Comparison of ENCODE assay signal across 2 cellular contexts in the genomic region with DNA sequence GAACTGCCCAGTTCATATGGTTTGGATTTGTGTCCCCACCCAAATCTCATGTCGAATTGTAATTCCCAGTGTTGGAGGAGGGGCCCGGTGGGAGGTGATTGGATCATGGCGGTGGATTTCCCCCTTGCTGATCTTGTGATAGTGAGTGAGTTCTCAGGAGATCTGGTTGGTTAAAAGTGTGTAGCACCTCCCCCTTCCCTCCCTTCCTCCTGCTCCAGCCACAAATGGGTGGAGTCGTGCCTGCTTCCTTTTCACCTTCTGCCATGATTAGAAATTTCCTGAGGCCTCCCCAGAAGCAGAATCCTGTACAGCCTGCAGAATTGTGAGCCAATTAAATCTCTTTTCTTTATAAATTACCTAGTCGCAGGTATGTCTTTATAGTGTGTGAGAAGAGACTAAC.
TF ChIP-seq lines count a peak whose summit lies in the region.

No MANE protein-coding gene starts in this region.

TF ChIP-seq in HEK293, 187 proteins besides CTCF, POLR2A, EP300 and RAD21:
- 0 out of 2 replicates have a peak, but pooled peaks have one; percentile 1 for TF ChIP-seq ZNF549 (tag by site-specific recombination; IDR thresholded peaks at IDR 0.05)
- TF ChIP-seq SP3 (tag by site-specific recombination; IDR thresholded peaks at IDR 0.05), result 0 out of 2 replicates have a peak, but pooled peaks have one; percentile 11
- TF ChIP-seq SP2 (tag by site-specific recombination; IDR thresholded peaks at IDR 0.05), result peak; percentile 22; the same call in 1 of the 2 replicates
TF ChIP-seq in HEK293: peak in this region for 3; not testable (repeated sequence) for 184.

TF ChIP-seq in K562, 482 proteins besides CTCF, POLR2A, EP300 and RAD21:
- peak; percentile 29; the same call in 1 of the 2 replicates for TF ChIP-seq VEZF1 (CRISPR knock-in tag; IDR thresholded peaks at IDR 0.05)
- 0 out of 2 replicates have a peak, but pooled peaks have one; percentile 22 for TF ChIP-seq CHAMP1 (IDR thresholded peaks at IDR 0.05)
- 0 out of 4 replicates have a peak, but pooled peaks of 1 of the 2 experiments have one; percentile 16 for TF ChIP-seq NRF1 (conservative IDR thresholded peaks at IDR 0.05 in 1 of 2, IDR thresholded peaks at IDR 0.05 in 1 of 2)
